14 cellular contexts compared by ENCODE assay signal in the genomic region with DNA sequence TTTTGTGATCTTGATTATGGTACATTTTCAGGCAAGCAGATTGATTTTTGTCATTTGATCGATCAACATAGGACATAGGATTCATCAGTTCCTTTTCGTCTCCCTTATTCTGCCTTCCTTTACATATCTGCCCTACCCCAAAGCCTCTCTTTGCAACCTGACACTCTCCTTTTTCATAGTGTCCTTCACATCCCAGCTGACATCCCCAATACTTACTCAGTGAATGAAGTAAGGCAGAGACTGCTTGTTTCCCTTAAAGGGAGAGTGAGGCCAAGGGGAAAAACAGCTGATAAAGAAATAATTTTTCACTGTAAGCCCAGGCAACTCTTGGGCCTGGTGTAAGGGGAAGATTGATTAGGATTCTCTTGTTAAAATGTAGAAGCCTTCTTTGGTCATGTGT.
DNase-seq lines count a peak whose midpoint lies in the region; ATAC-seq and TF ChIP-seq lines count a peak whose summit lies in the region.
"Had no signal": no experiment of that assay in that cellular context is flagged by ENCODE, and none has a peak within 500 bp of the region (broad histone marks: within the 10 kb centered on the region; RNA-seq: fewer than 3 reads in every experiment).

No MANE protein-coding gene starts in this region.

- no peak overlapping the region for H3K4me3 Mint-ChIP-seq in GM23338
- H3K4me3 Mint-ChIP-seq: CD8-positive, alpha-beta memory T cell; H9 had no signal

- H3K36me3 Mint-ChIP-seq in GM23338 (ENCODE audit: low read depth): no peaks in the 10 kb centered on the region
- H3K36me3 Mint-ChIP-seq: CD8-positive, alpha-beta memory T cell had no signal

- H3K9ac ChIP-seq in neuronal stem cell (ENCODE audit: low read depth, low read length, poor library complexity): no peak overlapping the region
- H3K9ac ChIP-seq: BLaER1 treated with 17β-estradiol and CSF1 and Interleukin-3, amounts not matched to agents 10 nM and 100 nM; GM23248 had no signal

- H3K4me1 ChIP-seq in GM23338 (ENCODE audit: insufficient read depth) (no peaks in the 10 kb centered on the region; the same call in 1 of the 2 replicates), neuronal stem cell (ENCODE audit: control insufficient read depth in 2 of 2, insufficient read depth in 1 of 2, low read depth in 1 of 2, low read length in 2 of 2) (no peaks in the 10 kb centered on the region)

- peak overlapping the region; percentile 64; the same call in 1 of the 2 replicates for H2AFZ ChIP-seq in GM23338
- H2AFZ ChIP-seq in neuronal stem cell (ENCODE audit: low read length): peak overlapping the region; percentile 8
- H2AFZ ChIP-seq: GM23248 had no signal

- H3K4ac ChIP-seq in neuronal stem cell (ENCODE audit: low read length): no peak overlapping the region

- peaks cover 14% of the 10 kb centered on the region; the same call in 2 of the 3 replicates for H3K4me1 Mint-ChIP-seq in GM23338
- H3K4me1 Mint-ChIP-seq: CD8-positive, alpha-beta memory T cell had no signal

- no peak overlapping the region for H3K27ac Mint-ChIP-seq in GM23338
- H3K27ac Mint-ChIP-seq: B cell had no signal

- no peak overlapping the region for H3K4me3 ChIP-seq in GM23338
- H3K4me3 ChIP-seq in neuronal stem cell (ENCODE audit: low read length in 2 of 2): no peak overlapping the region
- H3K4me3 ChIP-seq: BLaER1 treated with 17β-estradiol and CSF1 and Interleukin-3, amounts not matched to agents 10 nM and 100 nM; GM23248 had no signal

- no peaks in the 10 kb centered on the region for H3K79me1 ChIP-seq in neuronal stem cell (ENCODE audit: low read depth, low read length)

- DNase-seq in GM23338 (ENCODE audit: low spot score) (peak; percentile 31), SK-N-DZ (ENCODE audit: low spot score) (peak; percentile 85), iPS-NIHi11 (ENCODE audit: low spot score) (peak; percentile 25), neuronal stem cell (ENCODE audit: low spot score) (no peak), HPDE6-E6E7 (ENCODE audit: extremely low spot score) (no peak), islet precursor cell (no peak)
- DNase-seq: CD8-positive, alpha-beta memory T cell; COR-L47; DMS 273 treated with DMSO at 0.1 percent for 48 hours; GM23248; H9 had no signal

- no peak overlapping the region for H2AK5ac ChIP-seq in neuronal stem cell (ENCODE audit: low read depth, low read length)

- no peaks in the 10 kb centered on the region for H3K9me3 ChIP-seq in neuronal stem cell (replicated peaks in 1 of 2; ENCODE audit: control insufficient read depth in 2 of 2, insufficient read depth in 1 of 2, low read depth in 1 of 2, low read length in 2 of 2)

- no peak overlapping the region for H4K8ac ChIP-seq in neuronal stem cell (ENCODE audit: low read depth, low read length)

- H3K9me2 ChIP-seq in GM23338 (ENCODE audit: insufficient read depth): no peaks in the 10 kb centered on the region

- H2BK15ac ChIP-seq in neuronal stem cell (ENCODE audit: low read length): no peak overlapping the region

- H4K20me1 ChIP-seq in GM23338 (replicated peaks; ENCODE audit: insufficient read depth): no peaks in the 10 kb centered on the region
- H4K20me1 ChIP-seq: BLaER1 treated with 17β-estradiol and CSF1 and Interleukin-3, amounts not matched to agents 10 nM and 100 nM had no signal

- no peaks in the 10 kb centered on the region for H3K36me3 ChIP-seq in GM23338 (ENCODE audit: insufficient read depth)
- no peaks in the 10 kb centered on the region for H3K36me3 ChIP-seq in neuronal stem cell (replicated peaks in 1 of 2; ENCODE audit: control insufficient read depth in 2 of 2, insufficient read depth in 2 of 2, low read length in 2 of 2)
- H3K36me3 ChIP-seq: BLaER1 treated with 17β-estradiol and CSF1 and Interleukin-3, amounts not matched to agents 10 nM and 100 nM had no signal

- no peak overlapping the region for H4K91ac ChIP-seq in neuronal stem cell (ENCODE audit: low read depth, low read length, poor library complexity)

- H3F3A ChIP-seq in GM23338 (replicated peaks; ENCODE audit: low read depth): no peaks in the 10 kb centered on the region

- no peak overlapping the region for H3K14ac ChIP-seq in neuronal stem cell (ENCODE audit: low read length)

- H2BK120ac ChIP-seq in neuronal stem cell (ENCODE audit: low read depth, low read length): no peak overlapping the region

- no peak overlapping the region for H3K18ac ChIP-seq in neuronal stem cell (ENCODE audit: low read length)

- peaks cover 5% of the 10 kb centered on the region for H3K27me3 Mint-ChIP-seq in GM23338 (ENCODE audit: insufficient read depth, low read depth, poor library complexity)
- H3K27me3 Mint-ChIP-seq: B cell; CD8-positive, alpha-beta memory T cell had no signal

- H2BK12ac ChIP-seq in neuronal stem cell (ENCODE audit: low read length): no peak overlapping the region

- H3K27ac ChIP-seq in GM23338 (ENCODE audit: low read depth): no peak overlapping the region
- H3K27ac ChIP-seq in neuronal stem cell (replicated peaks; ENCODE audit: low read length): no peak overlapping the region
- H3K27ac ChIP-seq: BLaER1 treated with 17β-estradiol and CSF1 and Interleukin-3, amounts not matched to agents 10 nM and 100 nM; GM23248 had no signal

- no peaks in the 10 kb centered on the region for H3K79me2 ChIP-seq in GM23338 (replicated peaks; ENCODE audit: insufficient read depth)

- no CpG with 5 or more reads among the region's 2 CpGs for WGBS in neuronal stem cell (ENCODE audit: extremely low coverage in 2 of 2, insufficient read length in 2 of 2, insufficient replicate concordance in 1 of 2), 2 donors

- TF ChIP-seq CTCF in GM23338 (conservative IDR thresholded peaks at IDR 0.05; ENCODE audit: low read depth in 2 of 2): no peak

- H2BK5ac ChIP-seq in neuronal stem cell (ENCODE audit: low read length): no peak overlapping the region

- H3K27me3 ChIP-seq in GM23338 (ENCODE audit: insufficient read depth) (no peaks in the 10 kb centered on the region), neuronal stem cell (ENCODE audit: control insufficient read depth in 3 of 3, insufficient read depth in 3 of 3, low read depth in 1 of 3, low read length in 3 of 3) (no peaks in the 10 kb centered on the region)
- H3K27me3 ChIP-seq: BLaER1 treated with 17β-estradiol and CSF1 and Interleukin-3, amounts not matched to agents 10 nM and 100 nM had no signal

- peak; percentile 89 for ATAC-seq in GM23338
- ATAC-seq in activated CD4-positive, CD25-positive, alpha-beta regulatory T cell treated with anti-CD3 and anti-CD28 coated beads, Interleukin-2, amount 50 U/mL, for 24 hours: no peak

- H3K4me2 ChIP-seq in GM23338 (no peak overlapping the region), neuronal stem cell (ENCODE audit: insufficient read depth, low read length, poor library complexity, severe bottlenecking) (no peak overlapping the region)
- H3K4me2 ChIP-seq: BLaER1 treated with 17β-estradiol and CSF1 and Interleukin-3, amounts not matched to agents 10 nM and 100 nM had no signal

- H3K23ac ChIP-seq in neuronal stem cell (ENCODE audit: low read depth, low read length, poor library complexity): no peak overlapping the region

- no peaks in the 10 kb centered on the region for H3K9me3 Mint-ChIP-seq in GM23338
- H3K9me3 Mint-ChIP-seq: H9 had no signal

TF ChIP-seq in GM23338, 12 proteins besides CTCF, POLR2A, EP300 and RAD21 (continues in another document):
- TF ChIP-seq STAT1 (IDR thresholded peaks at IDR 0.05; ENCODE audit: unreplicated experiment) (no peak), ZNF331 (CRISPR knock-in tag; IDR thresholded peaks at IDR 0.05; ENCODE audit: low read depth) (no peak), EZH2phosphoT487 (IDR thresholded peaks at IDR 0.05; ENCODE audit: unreplicated experiment) (no peak), EZH2 (IDR thresholded peaks at IDR 0.05; ENCODE audit: low read depth, unreplicated experiment) (no peak), JUNB (IDR thresholded peaks at IDR 0.05; ENCODE audit: unreplicated experiment) (no peak), POLR2AphosphoS5 (IDR thresholded peaks at IDR 0.05; ENCODE audit: low read depth) (no peak), ZNF114 (CRISPR knock-in tag; IDR thresholded peaks at IDR 0.05) (no peak)
- TF ChIP-seq, protein P1, sequence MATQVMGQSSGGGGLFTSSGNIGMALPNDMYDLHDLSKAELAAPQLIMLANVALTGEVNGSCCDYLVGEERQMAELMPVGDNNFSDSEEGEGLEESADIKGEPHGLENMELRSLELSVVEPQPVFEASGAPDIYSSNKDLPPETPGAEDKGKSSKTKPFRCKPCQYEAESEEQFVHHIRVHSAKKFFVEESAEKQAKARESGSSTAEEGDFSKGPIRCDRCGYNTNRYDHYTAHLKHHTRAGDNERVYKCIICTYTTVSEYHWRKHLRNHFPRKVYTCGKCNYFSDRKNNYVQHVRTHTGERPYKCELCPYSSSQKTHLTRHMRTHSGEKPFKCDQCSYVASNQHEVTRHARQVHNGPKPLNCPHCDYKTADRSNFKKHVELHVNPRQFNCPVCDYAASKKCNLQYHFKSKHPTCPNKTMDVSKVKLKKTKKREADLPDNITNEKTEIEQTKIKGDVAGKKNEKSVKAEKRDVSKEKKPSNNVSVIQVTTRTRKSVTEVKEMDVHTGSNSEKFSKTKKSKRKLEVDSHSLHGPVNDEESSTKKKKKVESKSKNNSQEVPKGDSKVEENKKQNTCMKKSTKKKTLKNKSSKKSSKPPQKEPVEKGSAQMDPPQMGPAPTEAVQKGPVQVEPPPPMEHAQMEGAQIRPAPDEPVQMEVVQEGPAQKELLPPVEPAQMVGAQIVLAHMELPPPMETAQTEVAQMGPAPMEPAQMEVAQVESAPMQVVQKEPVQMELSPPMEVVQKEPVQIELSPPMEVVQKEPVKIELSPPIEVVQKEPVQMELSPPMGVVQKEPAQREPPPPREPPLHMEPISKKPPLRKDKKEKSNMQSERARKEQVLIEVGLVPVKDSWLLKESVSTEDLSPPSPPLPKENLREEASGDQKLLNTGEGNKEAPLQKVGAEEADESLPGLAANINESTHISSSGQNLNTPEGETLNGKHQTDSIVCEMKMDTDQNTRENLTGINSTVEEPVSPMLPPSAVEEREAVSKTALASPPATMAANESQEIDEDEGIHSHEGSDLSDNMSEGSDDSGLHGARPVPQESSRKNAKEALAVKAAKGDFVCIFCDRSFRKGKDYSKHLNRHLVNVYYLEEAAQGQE (IDR thresholded peaks at IDR 0.05; ENCODE audit: unreplicated experiment): no peak
- TF ChIP-seq, protein P2, sequence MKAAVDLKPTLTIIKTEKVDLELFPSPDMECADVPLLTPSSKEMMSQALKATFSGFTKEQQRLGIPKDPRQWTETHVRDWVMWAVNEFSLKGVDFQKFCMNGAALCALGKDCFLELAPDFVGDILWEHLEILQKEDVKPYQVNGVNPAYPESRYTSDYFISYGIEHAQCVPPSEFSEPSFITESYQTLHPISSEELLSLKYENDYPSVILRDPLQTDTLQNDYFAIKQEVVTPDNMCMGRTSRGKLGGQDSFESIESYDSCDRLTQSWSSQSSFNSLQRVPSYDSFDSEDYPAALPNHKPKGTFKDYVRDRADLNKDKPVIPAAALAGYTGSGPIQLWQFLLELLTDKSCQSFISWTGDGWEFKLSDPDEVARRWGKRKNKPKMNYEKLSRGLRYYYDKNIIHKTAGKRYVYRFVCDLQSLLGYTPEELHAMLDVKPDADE (IDR thresholded peaks at IDR 0.05): no peak

Comparison
In these comparisons a context has a peak if more than half of its experiments do, and no peak if none do; other contexts are left out.
1. DNase-seq: peak in GM23338 (single experiment), SK-N-DZ (single experiment) and iPS-NIHi11 (single experiment); none in neuronal stem cell (single experiment), HPDE6-E6E7 (single experiment) and islet precursor cell (single experiment).